Comparison of ENCODE assay signal across 11 cellular contexts in genomic region chr16:68936729-68937631, GRCh38.
A peak's percentile ranks its signal among the peaks of the same experiment; 100 is the strongest.
DNase-seq lines count a peak whose midpoint lies in the region; ATAC-seq and TF ChIP-seq lines count a peak whose summit lies in the region.
"Had no signal": no experiment of that assay in that cellular context is flagged by ENCODE, and none has a peak within 500 bp of the region (broad histone marks: within the 10 kb centered on the region; RNA-seq: fewer than 3 reads in every experiment).

No MANE protein-coding gene starts in this region.

- no peak overlapping the region for H3K27ac ChIP-seq in MM.1S (ENCODE audit: low read length)

- H3F3A ChIP-seq in MM.1S (ENCODE audit: insufficient read depth, low read length), result no peaks in the 10 kb centered on the region

- peaks cover 7% of the 10 kb centered on the region for H3K4me1 Mint-ChIP-seq in activated naive CD8-positive, alpha-beta T cell treated with anti-CD3 and anti-CD28 coated beads, Interleukin-2, amount 10 ng/mL, durations not matched to agents 7 days and 5 days
- no peaks in the 10 kb centered on the region for H3K4me1 Mint-ChIP-seq in activated naive CD8-positive, alpha-beta T cell treated with anti-CD3 and anti-CD28 coated beads, Interleukin-2, amount 50 U/mL, for 24 hours

- TF ChIP-seq CTCF in fibroblast of the aortic adventitia (IDR thresholded peaks at IDR 0.05; ENCODE audit: insufficient read depth, low read length) (no peak), MM.1S (IDR thresholded peaks at IDR 0.05; ENCODE audit: low read length) (no peak)

- H3K4me3 ChIP-seq in fibroblast of the aortic adventitia (ENCODE audit: low read depth, low read length) (no peak overlapping the region), MM.1S (ENCODE audit: low read length) (no peak overlapping the region)

- no peaks in the 10 kb centered on the region for H3K79me2 ChIP-seq in MM.1S (ENCODE audit: low read length)

- H3K9me3 ChIP-seq in MM.1S (replicated peaks; ENCODE audit: insufficient read depth, low read length), result no peaks in the 10 kb centered on the region

- no peaks in the 10 kb centered on the region for H3K27me3 ChIP-seq in MM.1S (replicated peaks; ENCODE audit: insufficient read depth, low read length)

- no peaks in the 10 kb centered on the region for H3K36me3 ChIP-seq in MM.1S (replicated peaks; ENCODE audit: insufficient read depth, low read length)

- H3K27me3 Mint-ChIP-seq in activated naive CD8-positive, alpha-beta T cell treated with anti-CD3 and anti-CD28 coated beads, Interleukin-2, amount 10 ng/mL, durations not matched to agents 7 days and 5 days, result no peaks in the 10 kb centered on the region
- no peaks in the 10 kb centered on the region for H3K27me3 Mint-ChIP-seq in activated naive CD8-positive, alpha-beta T cell treated with anti-CD3 and anti-CD28 coated beads, Interleukin-2, amount 50 U/mL, for 24 hours
- H3K27me3 Mint-ChIP-seq: progenitor cell of endocrine pancreas had no signal

- no peaks in the 10 kb centered on the region for H3K9me2 ChIP-seq in MM.1S (replicated peaks; ENCODE audit: insufficient read depth, low read length)

- no peaks in the 10 kb centered on the region for H3K4me1 ChIP-seq in MM.1S (ENCODE audit: low read length)

- no peak overlapping the region for H3K4me2 ChIP-seq in MM.1S (ENCODE audit: low read depth, low read length)

- no peak for ATAC-seq in activated naive CD8-positive, alpha-beta T cell treated with anti-CD3 and anti-CD28 coated beads, Interleukin-2, amount 10 ng/mL, durations not matched to agents 7 days and 5 days (ENCODE audit: low read depth)
- no peak for ATAC-seq in activated naive CD8-positive, alpha-beta T cell treated with anti-CD3 and anti-CD28 coated beads, Interleukin-2, amount 50 U/mL, for 24 hours
- ATAC-seq in HG03025 (IDR thresholded peaks at IDR 0.05; ENCODE audit: low FRiP score, unreplicated experiment) (no peak), GM18861 (IDR thresholded peaks at IDR 0.05; ENCODE audit: unreplicated experiment) (no peak)

- peaks cover 26% of the 10 kb centered on the region for H3K36me3 Mint-ChIP-seq in activated naive CD8-positive, alpha-beta T cell treated with anti-CD3 and anti-CD28 coated beads, Interleukin-2, amount 10 ng/mL, durations not matched to agents 7 days and 5 days
- H3K36me3 Mint-ChIP-seq in activated naive CD8-positive, alpha-beta T cell treated with anti-CD3 and anti-CD28 coated beads, Interleukin-2, amount 50 U/mL, for 24 hours (ENCODE audit: low read depth), result peaks cover 46% of the 10 kb centered on the region

- no peak for DNase-seq in activated naive CD8-positive, alpha-beta T cell treated with anti-CD3 and anti-CD28 coated beads, Interleukin-2, amount 10 ng/mL, durations not matched to agents 7 days and 5 days
- DNase-seq in activated naive CD8-positive, alpha-beta T cell treated with anti-CD3 and anti-CD28 coated beads, Interleukin-2, amount 50 U/mL, for 24 hours, result no peak
- DNase-seq in RPMI8226 (peak; percentile 26), fibroblast of the aortic adventitia (ENCODE audit: low read depth) (peak; percentile 53), MM.1S (no peak)
- DNase-seq in activated naive CD4-positive, alpha-beta T cell (lab: John Stamatoyannopoulos, UW), result no peak
- DNase-seq: activated CD4-positive, alpha-beta T cell treated with anti-CD3 and anti-CD28 coated beads, Interleukin-2, amount 50 U/mL, for 48 hours; C1 segment of cervical spinal cord had no signal

- peak overlapping the region; percentile 36 for H3K27ac Mint-ChIP-seq in activated naive CD8-positive, alpha-beta T cell treated with anti-CD3 and anti-CD28 coated beads, Interleukin-2, amount 10 ng/mL, durations not matched to agents 7 days and 5 days
- no peak overlapping the region for H3K27ac Mint-ChIP-seq in activated naive CD8-positive, alpha-beta T cell treated with anti-CD3 and anti-CD28 coated beads, Interleukin-2, amount 50 U/mL, for 24 hours
- H3K27ac Mint-ChIP-seq: progenitor cell of endocrine pancreas had no signal

- H3K4me3 Mint-ChIP-seq in activated naive CD8-positive, alpha-beta T cell treated with anti-CD3 and anti-CD28 coated beads, Interleukin-2, amount 10 ng/mL, durations not matched to agents 7 days and 5 days, result no peak overlapping the region
- no peak overlapping the region for H3K4me3 Mint-ChIP-seq in activated naive CD8-positive, alpha-beta T cell treated with anti-CD3 and anti-CD28 coated beads, Interleukin-2, amount 50 U/mL, for 24 hours

- no peak overlapping the region for H2AFZ ChIP-seq in MM.1S (ENCODE audit: low read length)

- no peak overlapping the region for H3K9ac ChIP-seq in MM.1S (ENCODE audit: low read length)

- POLR2A ChIA-PET in activated naive CD8-positive, alpha-beta T cell treated with anti-CD3 and anti-CD28 coated beads, Interleukin-2, amount 10 ng/mL, durations not matched to agents 7 days and 5 days (lab: Charles Lee), result no interaction called here

- no peaks in the 10 kb centered on the region for H3K9me3 Mint-ChIP-seq in activated naive CD8-positive, alpha-beta T cell treated with anti-CD3 and anti-CD28 coated beads, Interleukin-2, amount 10 ng/mL, durations not matched to agents 7 days and 5 days
- H3K9me3 Mint-ChIP-seq in activated naive CD8-positive, alpha-beta T cell treated with anti-CD3 and anti-CD28 coated beads, Interleukin-2, amount 50 U/mL, for 24 hours, result no peaks in the 10 kb centered on the region

- H4K20me1 ChIP-seq in MM.1S (ENCODE audit: insufficient read depth, low read length), result no peaks in the 10 kb centered on the region

Comparison
In these comparisons a context has a peak if more than half of its experiments do, and no peak if none do; other contexts are left out.
1. DNase-seq: peak in RPMI8226 (single experiment) and fibroblast of the aortic adventitia (single experiment); none in activated naive CD8-positive, alpha-beta T cell treated with anti-CD3 and anti-CD28 coated beads, Interleukin-2, amount 10 ng/mL, durations not matched to agents 7 days and 5 days (single experiment), activated naive CD8-positive, alpha-beta T cell treated with anti-CD3 and anti-CD28 coated beads, Interleukin-2, amount 50 U/mL, for 24 hours (single experiment), MM.1S (single experiment) and activated naive CD4-positive, alpha-beta T cell (0 of 4).